ENCODE assay signal across 20 cellular contexts in the genomic region with DNA sequence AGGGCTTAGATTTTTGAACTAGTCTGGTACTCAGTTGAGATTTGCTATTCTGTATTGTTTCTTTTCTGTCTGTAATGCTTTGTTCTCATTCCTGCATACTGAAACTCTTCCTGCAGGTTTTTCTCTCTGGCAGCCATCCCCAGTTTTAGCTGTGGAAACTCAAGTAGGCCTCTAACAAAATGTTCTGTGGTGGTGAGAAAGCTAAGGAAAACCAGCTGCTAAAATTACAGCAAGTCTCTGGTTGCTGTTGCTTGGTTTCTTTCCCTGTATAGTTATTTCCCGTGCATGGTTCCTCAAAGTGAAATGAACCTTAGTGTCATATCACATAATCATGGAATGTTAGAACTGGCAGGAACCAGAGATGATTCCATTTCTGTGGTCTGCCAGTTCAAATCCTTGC.
A peak's percentile ranks its signal among the peaks of the same experiment; 100 is the strongest.
DNase-seq lines count a peak whose midpoint lies in the region; TF ChIP-seq lines count a peak whose summit lies in the region.
"Had no signal": no experiment of that assay in that cellular context is flagged by ENCODE, and none has a peak within 500 bp of the region (broad histone marks: within the 10 kb centered on the region; RNA-seq: fewer than 3 reads in every experiment).

No MANE protein-coding gene starts in this region.

- no peaks in the 10 kb centered on the region for H3K79me2 ChIP-seq in GM23248 (ENCODE audit: insufficient read depth)

- TF ChIP-seq CTCF in WERI-Rb-1 (IDR thresholded peaks at IDR 0.05; ENCODE audit: low read depth, low read length): no peak

- H3K27me3 ChIP-seq in GM23248 (replicated peaks; ENCODE audit: insufficient read depth) (no peaks in the 10 kb centered on the region), WERI-Rb-1 (ENCODE audit: insufficient read depth, low read depth, severe bottlenecking) (no peaks in the 10 kb centered on the region)
- H3K27me3 ChIP-seq: MG63, Peyer's patch, SJSA1 had no signal

- no peak overlapping the region for H3K4me2 ChIP-seq in GM23248 (ENCODE audit: unreplicated experiment)

- in situ Hi-C loops in GM23248 (cut with MboI): no loop called here

- H3K4me1 ChIP-seq in GM23248 (ENCODE audit: insufficient read depth): peaks cover 13% of the 10 kb centered on the region
- H3K4me1 ChIP-seq: Peyer's patch, SJSA1 had no signal

- no peak overlapping the region for H3K27ac ChIP-seq in GM23248
- H3K27ac ChIP-seq in temporal lobe (ENCODE audit: low read depth, low read length): peak overlapping the region; percentile 10
- no peak overlapping the region for H3K27ac ChIP-seq in WERI-Rb-1
- H3K27ac ChIP-seq: C4-2B, Peyer's patch, SJSA1 had no signal

- peaks cover 4% of the 10 kb centered on the region; the same call in 1 of the 2 replicates for H3K9me2 ChIP-seq in GM23248 (ENCODE audit: insufficient read depth)

- no peaks in the 10 kb centered on the region for H3K36me3 ChIP-seq in GM23248 (ENCODE audit: low read depth)
- no peaks in the 10 kb centered on the region for H3K36me3 ChIP-seq in WERI-Rb-1
- H3K36me3 ChIP-seq: MG63, Peyer's patch, SJSA1 had no signal

- H3K4me3 ChIP-seq in GM23248 (no peak overlapping the region), WERI-Rb-1 (ENCODE audit: low read depth, low read length) (no peak overlapping the region)
- H3K4me3 ChIP-seq: MG63, Peyer's patch, SJSA1 had no signal

- H3K9me3 ChIP-seq in GM23248 (ENCODE audit: low read depth): no peaks in the 10 kb centered on the region
- H3K9me3 ChIP-seq in WERI-Rb-1 (ENCODE audit: severe bottlenecking): no peaks in the 10 kb centered on the region
- H3K9me3 ChIP-seq: MG63, Peyer's patch, SJSA1 had no signal

- H3F3A ChIP-seq in GM23248 (ENCODE audit: insufficient read depth): peaks cover 4% of the 10 kb centered on the region

- DNase-seq in GM23248 (peak; percentile 29), dedifferentiated amniotic fluid mesenchymal stem cell (ENCODE audit: extremely low spot score) (peak; percentile 27), middle frontal gyrus (ENCODE audit: extremely low spot score, low spot score) (peak; percentile 31), retina (no peak), WERI-Rb-1 (no peak), T-helper 9 cell (no peak)
- DNase-seq: AML-193, DMS79, H7, Karpas-422, MG63, NCI-H1048, NCI-H1436 treated with DMSO at 0.1 percent for 48 hours, NCI-H2029 treated with DMSO at 0.1 percent for 48 hours, NCI-H446 treated with DMSO at 0.1 percent for 48 hours, NCI-H69, Peyer's patch had no signal

- 12 to 24% methylated on average over 1 of the region's 1 CpG for WGBS in GM23248 (ENCODE audit: low coverage in 1 of 2, low lambda C conversion rate in 2 of 2, missing lambda C conversion rate in 2 of 2), 2 experiments

- H2AFZ ChIP-seq in GM23248: 0 out of 2 replicates have a peak overlapping the region, but pooled peaks have one; percentile 14

- no peaks in the 10 kb centered on the region for H4K20me1 ChIP-seq in GM23248 (ENCODE audit: insufficient read depth)

- no peak overlapping the region for H3K9ac ChIP-seq in GM23248

Comparison
In these comparisons a context has a peak if more than half of its experiments do, and no peak if none do; other contexts are left out.
1. DNase-seq: peak in GM23248 (single experiment), dedifferentiated amniotic fluid mesenchymal stem cell (single experiment) and middle frontal gyrus (single experiment); none in retina (single experiment), WERI-Rb-1 (single experiment) and T-helper 9 cell (single experiment).